Comparison of ENCODE assay signal across 15 cellular contexts in the genomic region with DNA sequence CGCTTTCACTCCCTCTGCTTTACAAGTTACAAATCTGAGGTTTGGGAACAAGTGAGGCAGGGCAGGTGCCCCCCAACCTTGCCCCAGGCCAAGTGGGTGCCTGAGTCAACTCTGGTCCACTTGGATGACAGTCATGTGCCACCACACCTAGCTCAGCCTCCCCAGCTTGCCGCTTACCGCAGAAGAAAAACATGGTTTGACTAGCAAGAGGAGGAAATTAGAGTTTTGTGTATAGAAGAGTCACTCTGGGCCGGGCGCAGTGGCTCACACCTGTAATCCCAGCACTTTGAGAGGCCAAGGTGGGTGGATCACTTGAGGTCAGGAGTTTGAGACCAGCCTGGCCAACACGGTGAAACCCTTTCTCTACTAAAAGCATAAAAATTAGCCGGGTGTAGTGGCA. TPM values are rescaled to one million over a fixed set of nuclear protein-coding genes. Genes with fewer than 3 reads are reported as not detected.
A peak's percentile ranks its signal among the peaks of the same experiment; 100 is the strongest.
DNase-seq lines count a peak whose midpoint lies in the region; ATAC-seq, FAIRE-seq and TF ChIP-seq lines count a peak whose summit lies in the region.
"Had no signal": no experiment of that assay in that cellular context is flagged by ENCODE, and none has a peak within 500 bp of the region (broad histone marks: within the 10 kb centered on the region; RNA-seq: fewer than 3 reads in every experiment).

No MANE protein-coding gene starts in this region.

- no peak overlapping the region for H2AFZ ChIP-seq in HepG2 (ENCODE audit: low read length)
- H2AFZ ChIP-seq: GM23338 had no signal

- ATAC-seq in HepG2 (no peak), right lobe of liver (no peak), mucosa of descending colon (peak; percentile 8), GM21619 (IDR thresholded peaks at IDR 0.05; ENCODE audit: unreplicated experiment) (no peak)
- ATAC-seq: GM23338 had no signal

- intact Hi-C loops in HepG2 (cut with micrococcal nuclease; ENCODE audit: unreplicated experiment) (no loop called here), right lobe of liver (cut with DNase I) (no loop called here), mucosa of descending colon (cut with DNase I, micrococcal nuclease) (no loop called here), stomach (cut with DNase I; ENCODE audit: low total_unique reads) (no loop called here)

- BruUV-seq in HepG2 (replicated peaks; lab: Mats Ljungman, UMichigan): no TSS peak

- in situ Hi-C loops in HepG2 (cut with HindIII; ENCODE audit: extremely low pct_ligation_motif_present, low pct_unique_long_range_greater_than_20kb): no loop called here

- no peak for DNase-seq in HepG2 (ENCODE audit: low spot score)
- no peak for DNase-seq in right lobe of liver
- DNase-seq in mucosa of descending colon: peak in 1 of 3 donors; percentile 62
- peak; percentile 49 for DNase-seq in stomach
- no peak for DNase-seq in RCC 7860 (ENCODE audit: low spot score)
- DNase-seq in H4 (ENCODE audit: low spot score): no peak
- DNase-seq: C1 segment of cervical spinal cord; Calu3; CD4-positive, alpha-beta T cell; DMS 273 treated with DMSO at 0.1 percent for 48 hours had no signal

- WGBS in HepG2 (ENCODE audit: low lambda C conversion rate): 95% methylated on average over 6 of the region's 7 CpGs
- WGBS in right lobe of liver (ENCODE audit: insufficient coverage, low coverage, low lambda C conversion rate, missing lambda C conversion rate): 97% methylated on average over 3 of the region's 7 CpGs
- WGBS in stomach, 5 donors: 57 to 79% (median 69%) methylated on average over 7 of the region's 7 CpGs

- no peak for TF ChIP-seq RAD21 in HepG2 (CRISPR knock-in tag; IDR thresholded peaks at IDR 0.05)

- no peak overlapping the region for H3K4me2 ChIP-seq in HepG2 (ENCODE audit: low read depth, low read length)
- H3K4me2 ChIP-seq: GM23338 had no signal

- no peak for TF ChIP-seq EP300 in HepG2 (IDR thresholded peaks at IDR 0.05; ENCODE audit: low read depth in 2 of 2, low read length in 2 of 2)
- TF ChIP-seq EP300 in HepG2 (CRISPR knock-in tag; IDR thresholded peaks at IDR 0.05; ENCODE audit: borderline replicate concordance): no peak
- no peak for TF ChIP-seq EP300 in stomach (IDR thresholded peaks at IDR 0.05)

- no peaks in the 10 kb centered on the region; a peak in 1 of 5 replicates for H3K27me3 ChIP-seq in HepG2 (ENCODE audit: control insufficient read depth in 1 of 2, insufficient read depth in 2 of 2, low read length in 2 of 2)
- H3K27me3 ChIP-seq in right lobe of liver: no peaks in the 10 kb centered on the region
- no peaks in the 10 kb centered on the region for H3K27me3 ChIP-seq in stomach

- no peaks in the 10 kb centered on the region for H3K79me2 ChIP-seq in HepG2 (ENCODE audit: insufficient read depth, low read length)

- POLR2A ChIA-PET in HepG2 (lab: Yijun Ruan, JAX): interaction anchor here (3.4 to 6.6 kb wide), 2 partner anchors 21 to 30 kb away, joined by 14 to 98 read pairs; partner anchors contain the start of gene CHKA

- H3K9me3 ChIP-seq in HepG2 (ENCODE audit: low read length) (no peaks in the 10 kb centered on the region), right lobe of liver (no peaks in the 10 kb centered on the region), mucosa of descending colon (no peaks in the 10 kb centered on the region), stomach (no peaks in the 10 kb centered on the region)
- H3K9me3 ChIP-seq: HAP-1 had no signal

- no peak for FAIRE-seq in HepG2 (lab: Jason Lieb, UNC)
- FAIRE-seq in RCC 7860 (lab: Jason Lieb, UNC): no peak
- FAIRE-seq: GM18507 had no signal

- no peak for TF ChIP-seq POLR2A in HepG2 (IDR thresholded peaks at IDR 0.05; ENCODE audit: insufficient read depth in 1 of 2, low read depth in 2 of 2, low read length in 2 of 2)
- TF ChIP-seq POLR2A in right lobe of liver (IDR thresholded peaks at IDR 0.05): no peak
- TF ChIP-seq POLR2A in stomach (IDR thresholded peaks at IDR 0.05): no peak

- H3K9ac ChIP-seq in HepG2 (ENCODE audit: insufficient read depth, low read depth, low read length): no peak overlapping the region

- H3K4me3 ChIP-seq in HepG2 (replicated peaks in 1 of 3; ENCODE audit: insufficient read depth in 1 of 3, low read depth in 2 of 3, low read length in 3 of 3) (no peak overlapping the region), right lobe of liver (no peak overlapping the region), mucosa of descending colon (no peak overlapping the region), stomach (no peak overlapping the region)
- H3K4me3 ChIP-seq: GM23338, HAP-1 had no signal

- peak overlapping the region; percentile 10 for H3K27ac ChIP-seq in HepG2 (ENCODE audit: extremely low read length, insufficient read depth, low read length)
- H3K27ac ChIP-seq in right lobe of liver: no peak overlapping the region
- peak overlapping the region; percentile 63 to 96 (median 87) for H3K27ac ChIP-seq in stomach
- H3K27ac ChIP-seq: 22Rv1 had no signal

- TF ChIP-seq CTCF in HepG2 (CRISPR knock-in tag; IDR thresholded peaks at IDR 0.05) (no peak), right lobe of liver (IDR thresholded peaks at IDR 0.05) (no peak), mucosa of descending colon (IDR thresholded peaks at IDR 0.05) (no peak), stomach (IDR thresholded peaks at IDR 0.05) (no peak)

- H3K4me1 ChIP-seq in HepG2 (ENCODE audit: insufficient read depth, low read length) (peaks cover 79% of the 10 kb centered on the region), right lobe of liver (peaks cover 0 to 32% (median 17%) of the 10 kb centered on the region in 4 donors), mucosa of descending colon (ENCODE audit: low read depth) (peaks cover 25% of the 10 kb centered on the region), stomach (peaks cover 34 to 92% (median 63%) of the 10 kb centered on the region in 4 donors)
- H3K4me1 ChIP-seq: HAP-1 had no signal

- CTCF ChIA-PET in HepG2 (lab: Yijun Ruan, JAX; ENCODE audit: low intra/inter-chr PET ratio, low total read pairs): no interaction called here

- no peaks in the 10 kb centered on the region for H3K36me3 ChIP-seq in HepG2 (replicated peaks in 1 of 2; ENCODE audit: control insufficient read depth in 1 of 2, insufficient read depth in 2 of 2, low read length in 2 of 2)
- H3K36me3 ChIP-seq in right lobe of liver: no peaks in the 10 kb centered on the region
- H3K36me3 ChIP-seq in mucosa of descending colon (ENCODE audit: low read depth): no peaks in the 10 kb centered on the region
- no peaks in the 10 kb centered on the region for H3K36me3 ChIP-seq in stomach
- H3K36me3 ChIP-seq: HAP-1 had no signal

- no peaks in the 10 kb centered on the region for H4K20me1 ChIP-seq in HepG2 (ENCODE audit: insufficient read depth, low read length)

TF ChIP-seq in HepG2, 621 proteins besides CTCF, POLR2A, EP300 and RAD21:
- TF ChIP-seq U2AF2 (IDR thresholded peaks at IDR 0.05; ENCODE audit: low read depth, low read length): no peak
- no peak for TF ChIP-seq SMAD9 (CRISPR knock-in tag; IDR thresholded peaks at IDR 0.05)
- TF ChIP-seq RARG (CRISPR knock-in tag; IDR thresholded peaks at IDR 0.05; ENCODE audit: low read depth): no peak
- TF ChIP-seq, protein P1, sequence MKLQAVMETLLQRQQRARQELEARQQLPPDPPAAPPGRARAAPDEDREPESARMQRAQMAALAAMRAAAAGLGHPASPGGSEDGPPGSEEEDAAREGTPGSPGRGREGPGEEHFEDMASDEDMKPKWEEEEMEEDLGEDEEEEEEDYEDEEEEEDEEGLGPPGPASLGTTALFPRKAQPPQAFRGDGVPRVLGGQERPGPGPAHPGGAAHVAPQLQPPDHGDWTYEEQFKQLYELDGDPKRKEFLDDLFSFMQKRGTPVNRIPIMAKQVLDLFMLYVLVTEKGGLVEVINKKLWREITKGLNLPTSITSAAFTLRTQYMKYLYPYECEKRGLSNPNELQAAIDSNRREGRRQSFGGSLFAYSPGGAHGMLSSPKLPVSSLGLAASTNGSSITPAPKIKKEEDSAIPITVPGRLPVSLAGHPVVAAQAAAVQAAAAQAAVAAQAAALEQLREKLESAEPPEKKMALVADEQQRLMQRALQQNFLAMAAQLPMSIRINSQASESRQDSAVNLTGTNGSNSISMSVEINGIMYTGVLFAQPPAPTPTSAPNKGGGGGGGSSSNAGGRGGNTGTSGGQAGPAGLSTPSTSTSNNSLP (IDR thresholded peaks at IDR 0.05; ENCODE audit: low read depth, low read length): no peak

RNA-seq across cellular contexts. Expression of gene CHKA, which starts 27.7 kb away (rescaled TPM):
- 83.6 and 92.7 TPM in 2 replicates for total RNA-seq in HepG2 (2016; rRNA removed; fragmentation: Illumina TruSeq; extraction: Trizol)
- total RNA-seq in HepG2 (2016; cell fraction: cytosol; rRNA removed; fragmentation: Illumina TruSeq; extraction: Trizol; ENCODE audit: low read depth): 19.2 and 23.2 TPM in 2 replicates
- 87.5 and 87.8 TPM in 2 replicates for total RNA-seq in HepG2 (2016; cell fraction: insoluble cytoplasmic fraction; rRNA removed; fragmentation: Illumina TruSeq; extraction: Trizol)
- total RNA-seq in HepG2 (2016; cell fraction: membrane; rRNA removed; fragmentation: Illumina TruSeq; extraction: Trizol): 52.5 and 57.2 TPM in 2 replicates
- total RNA-seq in HepG2 (2016; cell fraction: nucleus; rRNA removed; fragmentation: Illumina TruSeq; extraction: Trizol): 127 and 148 TPM in 2 replicates
- polyA plus RNA-seq in HepG2 (2011; rRNA removed): 61.1 and 71.6 TPM in 2 replicates
- 53.1 and 55.7 TPM in 2 replicates for polyA plus RNA-seq in HepG2 (2011; cell fraction: cytosol; rRNA removed)
- 87.9 and 97.8 TPM in 2 replicates for polyA plus RNA-seq in HepG2 (2011; cell fraction: nucleus; rRNA removed)
- 57.3 and 69.6 TPM in 2 replicates for polyA plus RNA-seq in HepG2 (2012)
- polyA plus RNA-seq in HepG2 (2016; cell fraction: cytosol; fragmentation: Illumina TruSeq; extraction: Trizol; ENCODE audit: low read depth): 17.1 and 18.4 TPM in 2 replicates
- 91.8 and 101 TPM in 2 replicates for polyA plus RNA-seq in HepG2 (2016; cell fraction: insoluble cytoplasmic fraction; fragmentation: Illumina TruSeq; extraction: Trizol; ENCODE audit: low read depth)
- 34.6 and 36.0 TPM in 2 replicates for polyA plus RNA-seq in HepG2 (2016; cell fraction: membrane; fragmentation: Illumina TruSeq; extraction: Trizol; ENCODE audit: low read depth)
- 309 and 329 TPM in 2 replicates for polyA plus RNA-seq in HepG2 (2016; cell fraction: nucleus; fragmentation: Illumina TruSeq; extraction: Trizol; ENCODE audit: insufficient read depth, low read depth)
- 46.2 and 97.9 TPM in 2 replicates for polyA minus RNA-seq in HepG2 (2011; rRNA and poly(A)+ RNA removed; ENCODE audit: low replicate concordance)
- polyA minus RNA-seq in HepG2 (2011; cell fraction: cytosol; rRNA and poly(A)+ RNA removed): 41.1 and 41.4 TPM in 2 replicates
- polyA minus RNA-seq in HepG2 (2011; cell fraction: nucleus; rRNA and poly(A)+ RNA removed): 84.0 and 96.3 TPM in 2 replicates
- total RNA-seq in right lobe of liver: 10 to 100 TPM; 15.1 to 35.8 (median 28.5) TPM
- 10 to 100 TPM; 44.1 to 74.4 (median 58.5) TPM for total RNA-seq in mucosa of descending colon
- total RNA-seq in stomach: 100 to 1,000 TPM in 4 of 5 donors, 10 to 100 TPM in 1; 85.9 to 227 (median 147) TPM
- 10 to 100 TPM; 20.9 to 47.2 (median 36.7) TPM for polyA plus RNA-seq in stomach
- 9.4 and 9.8 TPM in 2 replicates for total RNA-seq in H4 (2014; rRNA removed; shearing (Covaris generic))

Comparison
In these comparisons a context has a peak if more than half of its experiments do, and no peak if none do; other contexts are left out.
1. H3K27ac ChIP-seq: peak in HepG2 (single experiment) and stomach (5 of 5); none in right lobe of liver (0 of 3).